1 cellular context compared by ENCODE assay signal in genomic region chr2:138503087-138503442, GRCh38.
TF ChIP-seq lines count a peak whose summit lies in the region.

No MANE protein-coding gene starts in this region.

TF ChIP-seq in GM23338, 12 proteins besides CTCF, POLR2A, EP300 and RAD21 (continued from another document):
- TF ChIP-seq, protein P1, sequence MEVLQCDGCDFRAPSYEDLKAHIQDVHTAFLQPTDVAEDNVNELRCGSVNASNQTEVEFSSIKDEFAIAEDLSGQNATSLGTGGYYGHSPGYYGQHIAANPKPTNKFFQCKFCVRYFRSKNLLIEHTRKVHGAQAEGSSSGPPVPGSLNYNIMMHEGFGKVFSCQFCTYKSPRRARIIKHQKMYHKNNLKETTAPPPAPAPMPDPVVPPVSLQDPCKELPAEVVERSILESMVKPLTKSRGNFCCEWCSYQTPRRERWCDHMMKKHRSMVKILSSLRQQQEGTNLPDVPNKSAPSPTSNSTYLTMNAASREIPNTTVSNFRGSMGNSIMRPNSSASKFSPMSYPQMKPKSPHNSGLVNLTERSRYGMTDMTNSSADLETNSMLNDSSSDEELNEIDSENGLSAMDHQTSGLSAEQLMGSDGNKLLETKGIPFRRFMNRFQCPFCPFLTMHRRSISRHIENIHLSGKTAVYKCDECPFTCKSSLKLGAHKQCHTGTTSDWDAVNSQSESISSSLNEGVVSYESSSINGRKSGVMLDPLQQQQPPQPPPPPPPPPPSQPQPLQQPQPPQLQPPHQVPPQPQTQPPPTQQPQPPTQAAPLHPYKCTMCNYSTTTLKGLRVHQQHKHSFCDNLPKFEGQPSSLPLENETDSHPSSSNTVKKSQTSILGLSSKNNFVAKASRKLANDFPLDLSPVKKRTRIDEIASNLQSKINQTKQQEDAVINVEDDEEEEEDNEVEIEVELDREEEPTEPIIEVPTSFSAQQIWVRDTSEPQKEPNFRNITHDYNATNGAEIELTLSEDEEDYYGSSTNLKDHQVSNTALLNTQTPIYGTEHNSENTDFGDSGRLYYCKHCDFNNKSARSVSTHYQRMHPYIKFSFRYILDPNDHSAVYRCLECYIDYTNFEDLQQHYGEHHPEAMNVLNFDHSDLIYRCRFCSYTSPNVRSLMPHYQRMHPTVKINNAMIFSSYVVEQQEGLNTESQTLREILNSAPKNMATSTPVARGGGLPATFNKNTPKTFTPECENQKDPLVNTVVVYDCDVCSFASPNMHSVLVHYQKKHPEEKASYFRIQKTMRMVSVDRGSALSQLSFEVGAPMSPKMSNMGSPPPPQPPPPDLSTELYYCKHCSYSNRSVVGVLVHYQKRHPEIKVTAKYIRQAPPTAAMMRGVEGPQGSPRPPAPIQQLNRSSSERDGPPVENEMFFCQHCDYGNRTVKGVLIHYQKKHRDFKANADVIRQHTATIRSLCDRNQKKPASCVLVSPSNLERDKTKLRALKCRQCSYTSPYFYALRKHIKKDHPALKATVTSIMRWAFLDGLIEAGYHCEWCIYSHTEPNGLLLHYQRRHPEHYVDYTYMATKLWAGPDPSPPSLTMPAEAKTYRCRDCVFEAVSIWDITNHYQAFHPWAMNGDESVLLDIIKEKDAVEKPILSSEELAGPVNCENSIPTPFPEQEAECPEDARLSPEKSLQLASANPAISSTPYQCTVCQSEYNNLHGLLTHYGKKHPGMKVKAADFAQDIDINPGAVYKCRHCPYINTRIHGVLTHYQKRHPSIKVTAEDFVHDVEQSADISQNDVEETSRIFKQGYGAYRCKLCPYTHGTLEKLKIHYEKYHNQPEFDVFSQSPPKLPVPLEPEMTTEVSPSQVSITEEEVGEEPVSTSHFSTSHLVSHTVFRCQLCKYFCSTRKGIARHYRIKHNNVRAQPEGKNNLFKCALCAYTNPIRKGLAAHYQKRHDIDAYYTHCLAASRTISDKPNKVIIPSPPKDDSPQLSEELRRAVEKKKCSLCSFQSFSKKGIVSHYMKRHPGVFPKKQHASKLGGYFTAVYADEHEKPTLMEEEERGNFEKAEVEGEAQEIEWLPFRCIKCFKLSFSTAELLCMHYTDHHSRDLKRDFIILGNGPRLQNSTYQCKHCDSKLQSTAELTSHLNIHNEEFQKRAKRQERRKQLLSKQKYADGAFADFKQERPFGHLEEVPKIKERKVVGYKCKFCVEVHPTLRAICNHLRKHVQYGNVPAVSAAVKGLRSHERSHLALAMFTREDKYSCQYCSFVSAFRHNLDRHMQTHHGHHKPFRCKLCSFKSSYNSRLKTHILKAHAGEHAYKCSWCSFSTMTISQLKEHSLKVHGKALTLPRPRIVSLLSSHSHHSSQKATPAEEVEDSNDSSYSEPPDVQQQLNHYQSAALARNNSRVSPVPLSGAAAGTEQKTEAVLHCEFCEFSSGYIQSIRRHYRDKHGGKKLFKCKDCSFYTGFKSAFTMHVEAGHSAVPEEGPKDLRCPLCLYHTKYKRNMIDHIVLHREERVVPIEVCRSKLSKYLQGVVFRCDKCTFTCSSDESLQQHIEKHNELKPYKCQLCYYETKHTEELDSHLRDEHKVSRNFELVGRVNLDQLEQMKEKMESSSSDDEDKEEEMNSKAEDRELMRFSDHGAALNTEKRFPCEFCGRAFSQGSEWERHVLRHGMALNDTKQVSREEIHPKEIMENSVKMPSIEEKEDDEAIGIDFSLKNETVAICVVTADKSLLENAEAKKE (CRISPR knock-in tag; IDR thresholded peaks at IDR 0.05) = no peak
- no peak for TF ChIP-seq ZNF114 (CRISPR knock-in tag; IDR thresholded peaks at IDR 0.05)
